17 cellular contexts compared by ENCODE assay signal in the genomic region with DNA sequence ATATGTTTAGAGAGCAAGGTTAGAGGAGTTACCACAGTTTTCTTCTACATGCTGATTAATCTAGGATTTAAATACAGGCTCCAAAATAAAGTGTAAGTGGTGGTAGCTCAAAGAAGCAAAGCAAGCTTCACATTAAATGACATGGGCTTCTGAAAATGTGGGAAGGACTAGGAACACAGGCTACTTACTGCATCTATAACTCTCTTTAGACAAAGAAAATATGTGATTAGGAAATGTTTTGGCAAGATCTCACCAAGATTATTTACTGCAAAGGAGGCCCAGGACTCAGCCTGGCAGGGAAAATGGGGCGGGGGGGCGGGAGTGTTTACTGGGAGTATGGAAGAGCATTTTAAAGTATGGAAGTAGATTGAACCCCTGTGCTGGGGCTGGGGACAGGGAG. TPM values are rescaled to one million over a fixed set of nuclear protein-coding genes. Genes with fewer than 3 reads are reported as not detected.
DNase-seq lines count a peak whose midpoint lies in the region; ATAC-seq and TF ChIP-seq lines count a peak whose summit lies in the region.
"Had no signal": no experiment of that assay in that cellular context is flagged by ENCODE, and none has a peak within 500 bp of the region (broad histone marks: within the 10 kb centered on the region; RNA-seq: fewer than 3 reads in every experiment).

No MANE protein-coding gene starts in this region.

- no peaks in the 10 kb centered on the region for H3K9me3 ChIP-seq in ascending aorta
- no peaks in the 10 kb centered on the region for H3K9me3 ChIP-seq in sigmoid colon
- H3K9me3 ChIP-seq in body of pancreas = no peaks in the 10 kb centered on the region

- TF ChIP-seq EP300 in sigmoid colon (IDR thresholded peaks at IDR 0.05) = no peak

- DNase-seq in AG20443 (ENCODE audit: low spot score) = peak; percentile 24
- DNase-seq in ascending aorta (ENCODE audit: low spot score in 2 of 2) = no peak
- peak; percentile 50 for DNase-seq in fibroblast of villous mesenchyme (ENCODE audit: low read depth)
- DNase-seq in sigmoid colon = no peak
- DNase-seq in body of pancreas = no peak
- DNase-seq in dorsolateral prefrontal cortex = no peak
- no peak for DNase-seq in NCI-H526 (lab: John Stamatoyannopoulos, UW)
- no peak for DNase-seq in retina
- DNase-seq: activated CD8-positive, alpha-beta T cell treated with anti-CD3 and anti-CD28 coated beads for 36 hours; activated naive CD8-positive, alpha-beta T cell treated with anti-CD3 and anti-CD28 coated beads for 36 hours; activated T-cell treated with anti-CD3 and anti-CD28 coated beads, Interleukin-2, amount 50 U/mL, for 48 hours; NCI-H446; RPMI8226; T-cell; WERI-Rb-1 had no signal

- 88 to 92% methylated on average over 2 of the region's 2 CpGs for WGBS in sigmoid colon, 2 donors
- 85 to 86% methylated on average over 2 of the region's 2 CpGs for WGBS in body of pancreas, 2 donors

- peaks cover 17 to 43% of the 10 kb centered on the region in 2 donors for H3K4me1 ChIP-seq in ascending aorta
- peaks cover 0 to 90% (median 81%) of the 10 kb centered on the region in 4 donors for H3K4me1 ChIP-seq in sigmoid colon
- peaks cover 38% of the 10 kb centered on the region for H3K4me1 ChIP-seq in body of pancreas

- TF ChIP-seq CTCF in ascending aorta (IDR thresholded peaks at IDR 0.05) (no peak), fibroblast of villous mesenchyme (IDR thresholded peaks at IDR 0.05; ENCODE audit: insufficient read depth, low read depth, low read length) (no peak), sigmoid colon (IDR thresholded peaks at IDR 0.05) (no peak), body of pancreas (IDR thresholded peaks at IDR 0.05) (no peak), dorsolateral prefrontal cortex (IDR thresholded peaks at IDR 0.05 in 54 of 56, conservative IDR thresholded peaks at IDR 0.05 in 2 of 56; ENCODE audit: low read depth in 1 of 56, partially characterized antibody in 56 of 56) (no peak)

- H3K36me3 ChIP-seq in ascending aorta (no peaks in the 10 kb centered on the region), sigmoid colon (no peaks in the 10 kb centered on the region), body of pancreas (replicated peaks in 1 of 2; ENCODE audit: insufficient read depth in 1 of 2, low read depth in 2 of 2) (no peaks in the 10 kb centered on the region)
- H3K36me3 ChIP-seq: WERI-Rb-1 had no signal

- no peak for ATAC-seq in body of pancreas
- ATAC-seq: activated CD8-positive, alpha-beta T cell treated with anti-CD3 and anti-CD28 coated beads for 36 hours; GM12878; natural killer cell treated with Interleukin-12 subunit alpha and Interleukin-12 subunit beta and Interleukin-15 and Interleukin-18, amount 100 ng/mL, for 72 hours; T-cell had no signal

- H3K4me3 ChIP-seq in ascending aorta = no peak overlapping the region
- H3K4me3 ChIP-seq in fibroblast of villous mesenchyme (ENCODE audit: low read depth, low read length) = no peak overlapping the region
- H3K4me3 ChIP-seq in sigmoid colon = no peak overlapping the region
- no peak overlapping the region for H3K4me3 ChIP-seq in body of pancreas
- no peak overlapping the region for H3K4me3 ChIP-seq in dorsolateral prefrontal cortex
- H3K4me3 ChIP-seq: GM12878 had no signal

- TF ChIP-seq POLR2A in sigmoid colon (IDR thresholded peaks at IDR 0.05) (no peak), body of pancreas (IDR thresholded peaks at IDR 0.05) (no peak)

- H3K27ac ChIP-seq in ascending aorta = peak overlapping the region; percentile 15 to 30
- H3K27ac ChIP-seq in sigmoid colon = peak overlapping the region; percentile 23 to 90 (median 79)
- H3K27ac ChIP-seq in body of pancreas = peak overlapping the region in 1 of 4 donors; percentile 8
- H3K27ac ChIP-seq in dorsolateral prefrontal cortex = no peak overlapping the region
- H3K27ac ChIP-seq: WERI-Rb-1 had no signal

- intact Hi-C loops in ascending aorta (cut with DNase I) = no loop called here
- intact Hi-C loops in sigmoid colon (cut with DNase I) = no loop called here
- intact Hi-C loops in body of pancreas (cut with DNase I) = no loop called here
- intact Hi-C loops in dorsolateral prefrontal cortex (cut with DNase I) = no loop called here

- H3K27me3 ChIP-seq in ascending aorta (no peaks in the 10 kb centered on the region), sigmoid colon (no peaks in the 10 kb centered on the region), body of pancreas (no peaks in the 10 kb centered on the region), dorsolateral prefrontal cortex (no peaks in the 10 kb centered on the region)

RNA-seq across cellular contexts. Expression of a gene that starts 39.4 kb away (rescaled TPM):
- total RNA-seq in ascending aorta (21.6 TPM), fibroblast of villous mesenchyme (11.2 and 18.4 TPM in 2 replicates), sigmoid colon (10 to 100 TPM; 15.7 to 35.2 (median 23.6) TPM), body of pancreas (10 to 100 TPM; 17.5 to 17.9 TPM), dorsolateral prefrontal cortex (10 to 100 TPM; 12.1 to 46.3 (median 20.4) TPM)
- 10 to 100 TPM in 2 of 3 donors, 1 to 10 TPM in 1; 8.4 to 17.3 (median 13.4) TPM for polyA plus RNA-seq in sigmoid colon

Comparison
In these comparisons a context has a peak if more than half of its experiments do, and no peak if none do; other contexts are left out.
1. DNase-seq: peak in AG20443 (single experiment) and fibroblast of villous mesenchyme (single experiment); none in ascending aorta (0 of 2), sigmoid colon (single experiment), body of pancreas (0 of 4), dorsolateral prefrontal cortex (0 of 10), NCI-H526 (0 of 2) and retina (single experiment).
2. H3K27ac ChIP-seq: peak in ascending aorta (2 of 2) and sigmoid colon (4 of 4); none in dorsolateral prefrontal cortex (0 of 59).